Comparison of ENCODE assay signal across 17 cellular contexts in the genomic region with DNA sequence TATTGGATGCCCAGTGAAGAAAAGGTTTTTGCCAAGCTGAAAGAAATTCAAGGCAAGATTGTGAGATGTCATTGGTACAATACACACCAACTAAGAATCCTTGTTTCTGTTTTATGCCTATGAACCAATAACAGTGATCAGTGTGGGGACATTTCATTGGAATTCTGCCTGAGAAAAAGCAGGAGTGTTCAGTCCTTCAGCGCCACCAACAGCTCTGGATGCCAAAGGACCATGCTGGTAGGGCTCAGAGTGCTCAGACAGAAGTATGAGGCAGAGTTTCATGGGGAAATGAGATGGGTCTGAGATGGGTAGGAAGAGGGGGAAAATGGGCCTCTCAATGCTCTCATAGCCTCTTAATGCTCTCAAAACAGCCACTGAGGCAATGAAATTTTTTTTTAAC. TPM values are rescaled to one million over a fixed set of nuclear protein-coding genes. Genes with fewer than 3 reads are reported as not detected.
DNase-seq lines count a peak whose midpoint lies in the region; ATAC-seq and TF ChIP-seq lines count a peak whose summit lies in the region.
"Had no signal": no experiment of that assay in that cellular context is flagged by ENCODE, and none has a peak within 500 bp of the region (broad histone marks: within the 10 kb centered on the region; RNA-seq: fewer than 3 reads in every experiment).

No MANE protein-coding gene starts in this region.

- intact Hi-C loops in activated naive CD4-positive, alpha-beta T cell treated with anti-CD3 and anti-CD28 coated beads for 36 hours (cut with micrococcal nuclease) = no loop called here

- no peaks in the 10 kb centered on the region for H3K36me3 Mint-ChIP-seq in activated naive CD4-positive, alpha-beta T cell treated with anti-CD3 and anti-CD28 coated beads, Interleukin-2, amount 50 U/mL, for 24 hours
- H3K36me3 Mint-ChIP-seq in activated naive CD4-positive, alpha-beta T cell treated with anti-CD3 and anti-CD28 coated beads for 36 hours (ENCODE audit: low read depth) = no peaks in the 10 kb centered on the region

- H3K27me3 Mint-ChIP-seq in activated naive CD4-positive, alpha-beta T cell treated with anti-CD3 and anti-CD28 coated beads, Interleukin-2, amount 50 U/mL, for 24 hours = peaks cover 10% of the 10 kb centered on the region
- H3K27me3 Mint-ChIP-seq in activated naive CD4-positive, alpha-beta T cell treated with anti-CD3 and anti-CD28 coated beads for 36 hours (ENCODE audit: low read depth) = peaks cover 4% of the 10 kb centered on the region

- ATAC-seq in GM18502 (IDR thresholded peaks at IDR 0.05; ENCODE audit: poor library complexity, unreplicated experiment) (no peak), HG02938 (IDR thresholded peaks at IDR 0.05; ENCODE audit: unreplicated experiment) (no peak)

- CTCF ChIA-PET in activated naive CD4-positive, alpha-beta T cell treated with anti-CD3 and anti-CD28 coated beads for 36 hours (lab: Charles Lee) = interaction anchor here (0.8 to 2.4 kb wide), 10 partner anchors 9 to 379 kb away, joined by 3 to 14 read pairs (median 4); partner anchors contain the start of genes APP and JAM2

- no peaks in the 10 kb centered on the region for H3K9me3 Mint-ChIP-seq in activated naive CD4-positive, alpha-beta T cell treated with anti-CD3 and anti-CD28 coated beads, Interleukin-2, amount 50 U/mL, for 24 hours
- no peaks in the 10 kb centered on the region for H3K9me3 Mint-ChIP-seq in activated naive CD4-positive, alpha-beta T cell treated with anti-CD3 and anti-CD28 coated beads for 36 hours
- H3K9me3 Mint-ChIP-seq: IgD-negative memory B cell; stimulated activated naive CD8-positive, alpha-beta T cell treated with anti-CD3 and anti-CD28 coated beads, Interleukin-15, Interleukin-2, amounts not matched to agents 100 ng/mL and 50 ng/mL, for 24 hours had no signal

- no peak overlapping the region for H3K27ac Mint-ChIP-seq in activated naive CD4-positive, alpha-beta T cell treated with anti-CD3 and anti-CD28 coated beads, Interleukin-2, amount 50 U/mL, for 24 hours
- H3K27ac Mint-ChIP-seq in activated naive CD4-positive, alpha-beta T cell treated with anti-CD3 and anti-CD28 coated beads for 36 hours = no peak overlapping the region
- H3K27ac Mint-ChIP-seq: IgD-negative memory B cell had no signal

- no peak for TF ChIP-seq CTCF in fibroblast of pulmonary artery (IDR thresholded peaks at IDR 0.05; ENCODE audit: low read length, missing control alignments)

- peaks cover 10% of the 10 kb centered on the region for H3K4me1 Mint-ChIP-seq in activated naive CD4-positive, alpha-beta T cell treated with anti-CD3 and anti-CD28 coated beads, Interleukin-2, amount 50 U/mL, for 24 hours
- peaks cover 11% of the 10 kb centered on the region for H3K4me1 Mint-ChIP-seq in activated naive CD4-positive, alpha-beta T cell treated with anti-CD3 and anti-CD28 coated beads for 36 hours (ENCODE audit: low read depth)

- H3K4me3 Mint-ChIP-seq in activated naive CD4-positive, alpha-beta T cell treated with anti-CD3 and anti-CD28 coated beads, Interleukin-2, amount 50 U/mL, for 24 hours = peak overlapping the region; percentile 73
- H3K4me3 Mint-ChIP-seq in activated naive CD4-positive, alpha-beta T cell treated with anti-CD3 and anti-CD28 coated beads for 36 hours = no peak overlapping the region

- H3K4me3 ChIP-seq in fibroblast of pulmonary artery (replicated peaks; ENCODE audit: low read depth, low read length) = no peak overlapping the region

- DNase-seq in activated naive CD4-positive, alpha-beta T cell treated with anti-CD3 and anti-CD28 coated beads for 36 hours = no peak
- DNase-seq in OCI-M1 (lab: John Stamatoyannopoulos, UW) (peak; percentile 34), fibroblast of pulmonary artery (ENCODE audit: low read depth) (peak; percentile 3), C1 segment of cervical spinal cord (lab: John Stamatoyannopoulos, UW) (no peak), NCI-H1930 (lab: John Stamatoyannopoulos, UW) (no peak)
- DNase-seq: activated CD4-positive, alpha-beta T cell treated with anti-CD3 and anti-CD28 coated beads for 1 hour; activated naive CD4-positive, alpha-beta T cell treated with Interleukin-2 at 50 U/mL for 16 hours; left colon; NCI-H1105; NCI-H510A treated with DMSO at 0.1 percent for 48 hours; RPMI8226; small intestine had no signal

RNA-seq across cellular contexts. Expression of gene GABPA, which starts 56.5 kb away (rescaled TPM):
- 10 to 100 TPM; 18.5 to 21.2 TPM for total RNA-seq in activated naive CD4-positive, alpha-beta T cell treated with anti-CD3 and anti-CD28 coated beads for 36 hours

RNA-seq across cellular contexts. Expression of gene ATP5PF, which starts 56.6 kb away (rescaled TPM):
- total RNA-seq in activated naive CD4-positive, alpha-beta T cell treated with anti-CD3 and anti-CD28 coated beads for 36 hours = 100 to 1,000 TPM; 124 to 132 TPM

Comparison
In these comparisons a context has a peak if more than half of its experiments do, and no peak if none do; other contexts are left out.
1. DNase-seq: peak in OCI-M1 (single experiment) and fibroblast of pulmonary artery (single experiment); none in activated naive CD4-positive, alpha-beta T cell treated with anti-CD3 and anti-CD28 coated beads for 36 hours (single experiment), C1 segment of cervical spinal cord (0 of 14) and NCI-H1930 (0 of 2).